In the genomic region with DNA sequence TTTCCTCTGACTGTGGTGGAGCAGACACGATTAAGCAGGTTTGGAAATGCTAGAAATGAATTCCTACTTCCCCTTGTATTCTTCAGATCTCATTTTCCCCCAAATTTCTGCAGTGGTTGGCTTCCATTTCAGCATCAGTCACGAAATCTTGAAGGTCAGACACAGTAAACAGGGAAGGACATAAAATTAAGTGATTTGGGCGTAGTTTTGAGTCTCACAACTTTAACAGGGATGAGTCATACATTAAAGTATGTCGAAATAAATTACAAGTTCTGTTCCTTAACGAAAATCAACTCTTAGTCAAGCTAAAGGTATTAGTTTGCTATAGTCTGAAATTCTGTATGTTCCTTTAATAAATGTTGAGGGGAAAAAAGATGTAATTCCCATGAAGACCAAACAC, we compare ENCODE assay signal across 13 cellular contexts.
DNase-seq lines count a peak whose midpoint lies in the region; ATAC-seq, FAIRE-seq and TF ChIP-seq lines count a peak whose summit lies in the region.
"Had no signal": no experiment of that assay in that cellular context is flagged by ENCODE, and none has a peak within 500 bp of the region (broad histone marks: within the 10 kb centered on the region; RNA-seq: fewer than 3 reads in every experiment).

No MANE protein-coding gene starts in this region.

- peak overlapping the region; percentile 49 for H3K4me2 ChIP-seq in keratinocyte (ENCODE audit: control insufficient read depth, extremely low read depth, insufficient read depth, low read depth, low read length)

- H3K4me3 Mint-ChIP-seq in activated naive CD8-positive, alpha-beta T cell treated with anti-CD3 and anti-CD28 coated beads for 36 hours = no peak overlapping the region
- H3K4me3 Mint-ChIP-seq in activated naive CD8-positive, alpha-beta T cell treated with anti-CD3 and anti-CD28 coated beads, Interleukin-2, amount 50 U/mL, for 24 hours = no peak overlapping the region
- H3K4me3 Mint-ChIP-seq: H9 had no signal

- FAIRE-seq in keratinocyte (lab: Jason Lieb, UNC) = peak; percentile 68
- FAIRE-seq: A204.1 had no signal

- TF ChIP-seq CTCF in adrenal gland (IDR thresholded peaks at IDR 0.05) (no peak), keratinocyte (optimal IDR thresholded peaks at IDR 0.05 in 1 of 3, IDR thresholded peaks at IDR 0.05 in 1 of 3, conservative IDR thresholded peaks at IDR 0.05 in 1 of 3; ENCODE audit: extremely low read depth in 1 of 3, insufficient read depth in 2 of 3, low read length in 3 of 3) (no peak), vagina (IDR thresholded peaks at IDR 0.05) (no peak), ascending aorta (IDR thresholded peaks at IDR 0.05) (no peak), transverse colon (IDR thresholded peaks at IDR 0.05) (no peak)

- 26 to 39% (median 28%) methylated on average over 5 of the region's 5 CpGs for WGBS in adrenal gland, 4 donors
- 59 to 62% methylated on average over 4 to 5 of the region's 5 CpGs for WGBS in transverse colon (ENCODE audit: low coverage in 1 of 2), 2 donors

- H3K27me3 ChIP-seq in adrenal gland = no peaks in the 10 kb centered on the region
- H3K27me3 ChIP-seq in keratinocyte (ENCODE audit: control insufficient read depth, extremely low read depth, insufficient read depth, low read length) = no peaks in the 10 kb centered on the region
- H3K27me3 ChIP-seq in vagina = no peaks in the 10 kb centered on the region
- H3K27me3 ChIP-seq in ascending aorta = no peaks in the 10 kb centered on the region
- no peaks in the 10 kb centered on the region for H3K27me3 ChIP-seq in transverse colon

- no peak for ATAC-seq in activated naive CD8-positive, alpha-beta T cell treated with anti-CD3 and anti-CD28 coated beads, Interleukin-2, amount 50 U/mL, for 24 hours
- ATAC-seq in HG02884 (IDR thresholded peaks at IDR 0.05; ENCODE audit: unreplicated experiment) = no peak

- H3K4me1 ChIP-seq in adrenal gland (replicated peaks in 1 of 2) = peaks cover 17 to 18% of the 10 kb centered on the region in 2 donors
- peaks cover 19% of the 10 kb centered on the region for H3K4me1 ChIP-seq in keratinocyte (ENCODE audit: control insufficient read depth, extremely low read depth, insufficient read depth, low read length)
- H3K4me1 ChIP-seq in vagina = peaks cover 22% of the 10 kb centered on the region
- no peaks in the 10 kb centered on the region for H3K4me1 ChIP-seq in ascending aorta
- peaks cover 0 to 10% (median 3%) of the 10 kb centered on the region in 4 donors for H3K4me1 ChIP-seq in transverse colon

- H3K9me3 Mint-ChIP-seq in activated naive CD8-positive, alpha-beta T cell treated with anti-CD3 and anti-CD28 coated beads for 36 hours = no peaks in the 10 kb centered on the region
- H3K9me3 Mint-ChIP-seq in activated naive CD8-positive, alpha-beta T cell treated with anti-CD3 and anti-CD28 coated beads, Interleukin-2, amount 50 U/mL, for 24 hours = no peaks in the 10 kb centered on the region
- H3K9me3 Mint-ChIP-seq: H9 had no signal

- H3K4me3 ChIP-seq in adrenal gland (no peak overlapping the region), keratinocyte (ENCODE audit: control insufficient read depth in 2 of 3, extremely low read depth in 1 of 3, insufficient read depth in 2 of 3, low read depth in 1 of 3, low read length in 3 of 3) (no peak overlapping the region), vagina (no peak overlapping the region), ascending aorta (no peak overlapping the region), transverse colon (no peak overlapping the region)

- no peak overlapping the region for H2AFZ ChIP-seq in keratinocyte (ENCODE audit: control insufficient read depth, low read length)

- no peaks in the 10 kb centered on the region for H3K27me3 Mint-ChIP-seq in activated naive CD8-positive, alpha-beta T cell treated with anti-CD3 and anti-CD28 coated beads for 36 hours
- no peaks in the 10 kb centered on the region for H3K27me3 Mint-ChIP-seq in activated naive CD8-positive, alpha-beta T cell treated with anti-CD3 and anti-CD28 coated beads, Interleukin-2, amount 50 U/mL, for 24 hours

- no peak overlapping the region for H3K9ac ChIP-seq in keratinocyte (ENCODE audit: control insufficient read depth, extremely low read depth, insufficient read depth, low read length)

- peaks cover 18% of the 10 kb centered on the region for H3K36me3 Mint-ChIP-seq in activated naive CD8-positive, alpha-beta T cell treated with anti-CD3 and anti-CD28 coated beads for 36 hours
- H3K36me3 Mint-ChIP-seq in activated naive CD8-positive, alpha-beta T cell treated with anti-CD3 and anti-CD28 coated beads, Interleukin-2, amount 50 U/mL, for 24 hours (ENCODE audit: low read depth) = peaks cover 28% of the 10 kb centered on the region

- H4K20me1 ChIP-seq in keratinocyte (ENCODE audit: control insufficient read depth, extremely low read depth, insufficient read depth, low read length) = no peaks in the 10 kb centered on the region

- no peaks in the 10 kb centered on the region for H3K79me2 ChIP-seq in keratinocyte (ENCODE audit: control insufficient read depth, insufficient read depth, low read length)

- peak overlapping the region; percentile 14 for H3K27ac Mint-ChIP-seq in activated naive CD8-positive, alpha-beta T cell treated with anti-CD3 and anti-CD28 coated beads for 36 hours
- no peak overlapping the region for H3K27ac Mint-ChIP-seq in activated naive CD8-positive, alpha-beta T cell treated with anti-CD3 and anti-CD28 coated beads, Interleukin-2, amount 50 U/mL, for 24 hours
- H3K27ac Mint-ChIP-seq: H9 had no signal

- peaks cover 0 to 18% of the 10 kb centered on the region in 2 donors for H3K36me3 ChIP-seq in adrenal gland (replicated peaks in 1 of 2)
- H3K36me3 ChIP-seq in keratinocyte (ENCODE audit: control insufficient read depth in 2 of 2, extremely low read depth in 1 of 2, insufficient read depth in 2 of 2, low read length in 2 of 2) = peaks cover 10 to 27% of the 10 kb centered on the region in 2 experiments
- H3K36me3 ChIP-seq in vagina = peaks cover 0 to 15% of the 10 kb centered on the region in 2 donors
- peaks cover 16 to 22% of the 10 kb centered on the region in 2 donors for H3K36me3 ChIP-seq in ascending aorta
- H3K36me3 ChIP-seq in transverse colon = peaks cover 0 to 15% (median 3%) of the 10 kb centered on the region in 4 donors

- H3K9me3 ChIP-seq in adrenal gland (replicated peaks in 1 of 3) = no peaks in the 10 kb centered on the region
- no peaks in the 10 kb centered on the region for H3K9me3 ChIP-seq in keratinocyte (ENCODE audit: control insufficient read depth, low read depth, low read length)
- H3K9me3 ChIP-seq in vagina = no peaks in the 10 kb centered on the region
- H3K9me3 ChIP-seq in ascending aorta = no peaks in the 10 kb centered on the region
- no peaks in the 10 kb centered on the region for H3K9me3 ChIP-seq in transverse colon

- no peak for TF ChIP-seq POLR2A in adrenal gland (IDR thresholded peaks at IDR 0.05)
- TF ChIP-seq POLR2A in vagina (IDR thresholded peaks at IDR 0.05) = no peak
- no peak for TF ChIP-seq POLR2A in transverse colon (IDR thresholded peaks at IDR 0.05)

- H3K27ac ChIP-seq in adrenal gland (peak overlapping the region in 4 of 5 donors; percentile 25 to 72 (median 44)), keratinocyte (ENCODE audit: control insufficient read depth, insufficient read depth, low read length) (peak overlapping the region; percentile 39), vagina (peak overlapping the region; percentile 37), ascending aorta (no peak overlapping the region), transverse colon (peak overlapping the region in 1 of 4 donors; percentile 0)

- peaks cover 4% of the 10 kb centered on the region for H3K4me1 Mint-ChIP-seq in activated naive CD8-positive, alpha-beta T cell treated with anti-CD3 and anti-CD28 coated beads for 36 hours
- H3K4me1 Mint-ChIP-seq in activated naive CD8-positive, alpha-beta T cell treated with anti-CD3 and anti-CD28 coated beads, Interleukin-2, amount 50 U/mL, for 24 hours = no peaks in the 10 kb centered on the region
- H3K4me1 Mint-ChIP-seq: H9 had no signal

- dilution Hi-C loops in keratinocyte (cut with MboI; ENCODE audit: extremely low pct_ligation_motif_present, low sequenced_read_pairs) = no loop called here

- intact Hi-C loops in adrenal gland (cut with DNase I) (no loop called here), vagina (cut with DNase I) (no loop called here), ascending aorta (cut with DNase I) (no loop called here), transverse colon (cut with DNase I; ENCODE audit: low total_unique reads) (no loop called here)

- no peak for TF ChIP-seq EP300 in transverse colon (IDR thresholded peaks at IDR 0.05; ENCODE audit: low read depth)

- no peaks in the 10 kb centered on the region for H3K9me1 ChIP-seq in keratinocyte (ENCODE audit: control insufficient read depth, extremely low read depth, insufficient read depth, low read length)

- DNase-seq in activated naive CD8-positive, alpha-beta T cell treated with anti-CD3 and anti-CD28 coated beads for 36 hours = no peak
- DNase-seq in activated naive CD8-positive, alpha-beta T cell treated with anti-CD3 and anti-CD28 coated beads, Interleukin-2, amount 50 U/mL, for 24 hours = no peak
- DNase-seq in adrenal gland (no peak), keratinocyte (ENCODE audit: low read depth, low spot score) (peak; percentile 1), vagina (ENCODE audit: extremely low spot score in 2 of 2) (no peak), ascending aorta (ENCODE audit: low spot score in 2 of 2) (no peak), transverse colon (no peak)
- DNase-seq: activated gamma-delta T cell, H9, NCI-H526 treated with DMSO at 0.1 percent for 48 hours, substantia nigra had no signal

- in situ Hi-C loops in transverse colon (cut with MboI; ENCODE audit: low pct_ligation_motif_present in 1 of 4, low pct_unique_long_range_greater_than_20kb in 1 of 4, low sequenced_read_pairs in 3 of 4) = no loop called here

Comparison
In these comparisons a context has a peak if more than half of its experiments do, and no peak if none do; other contexts are left out.
1. H3K27ac ChIP-seq: peak in adrenal gland (4 of 5), keratinocyte (single experiment) and vagina (single experiment); none in ascending aorta (0 of 2).